Comparison of ENCODE assay signal across 14 cellular contexts in genomic region chr7:123798527-123799188, GRCh38. TPM values are rescaled to one million over a fixed set of nuclear protein-coding genes. Genes with fewer than 3 reads are reported as not detected.
DNase-seq lines count a peak whose midpoint lies in the region; ATAC-seq, FAIRE-seq and TF ChIP-seq lines count a peak whose summit lies in the region.
"Had no signal": no experiment of that assay in that cellular context is flagged by ENCODE, and none has a peak within 500 bp of the region (broad histone marks: within the 10 kb centered on the region; RNA-seq: fewer than 3 reads in every experiment).

No MANE protein-coding gene starts in this region.

- H2BK120ac ChIP-seq in IMR-90 (ENCODE audit: low read depth, low read length) = no peak overlapping the region

- H3K79me2 ChIP-seq in HepG2 (ENCODE audit: insufficient read depth, low read length) = no peaks in the 10 kb centered on the region

- no peak overlapping the region for H2AK9ac ChIP-seq in IMR-90 (replicated peaks; ENCODE audit: low read depth, low read length, poor library complexity)

- H3K9ac ChIP-seq in IMR-90 (ENCODE audit: low read depth, low read length) (no peak overlapping the region), HepG2 (ENCODE audit: insufficient read depth, low read depth, low read length) (no peak overlapping the region)

- no peaks in the 10 kb centered on the region; the same call in 1 of the 2 replicates for H3K9me1 ChIP-seq in IMR-90 (ENCODE audit: insufficient read depth, low read length)

- H3K14ac ChIP-seq in IMR-90 (replicated peaks; ENCODE audit: low read depth, low read length) = no peak overlapping the region

- H3K27me3 ChIP-seq in IMR-90 (ENCODE audit: control insufficient read depth, insufficient read depth, low read length) (no peaks in the 10 kb centered on the region), HepG2 (ENCODE audit: control insufficient read depth in 1 of 2, insufficient read depth in 2 of 2, low read length in 2 of 2) (no peaks in the 10 kb centered on the region), small intestine (ENCODE audit: control insufficient read depth in 2 of 2, insufficient read depth in 2 of 2, low read length in 2 of 2) (no peaks in the 10 kb centered on the region)
- H3K27me3 ChIP-seq: esophagus muscularis mucosa, right atrium auricular region, SJSA1 had no signal

- FAIRE-seq in HepG2 (lab: Jason Lieb, UNC) (no peak), small intestine (lab: Jason Lieb, UNC) (no peak)

- H4K8ac ChIP-seq in IMR-90 (ENCODE audit: low read depth in 2 of 2, low read length in 2 of 2) = no peak overlapping the region

- dilution Hi-C loops in IMR-90 (cut with HindIII; ENCODE audit: low sequenced_read_pairs, unreplicated experiment) = no loop called here

- H3K36me3 ChIP-seq in IMR-90 (ENCODE audit: control insufficient read depth, insufficient read depth, low read length) = no peaks in the 10 kb centered on the region
- H3K36me3 ChIP-seq in HepG2 (replicated peaks in 1 of 2; ENCODE audit: control insufficient read depth in 1 of 2, insufficient read depth in 2 of 2, low read length in 2 of 2) = no peaks in the 10 kb centered on the region
- no peaks in the 10 kb centered on the region for H3K36me3 ChIP-seq in small intestine (ENCODE audit: control insufficient read depth in 2 of 2, insufficient read depth in 2 of 2, low read length in 2 of 2)
- H3K36me3 ChIP-seq: esophagus muscularis mucosa, right atrium auricular region, SJSA1 had no signal

- in situ Hi-C loops in IMR-90 (cut with MboI; ENCODE audit: low sequenced_read_pairs) = no loop called here
- in situ Hi-C loops in HepG2 (cut with HindIII; ENCODE audit: extremely low pct_ligation_motif_present, low pct_unique_long_range_greater_than_20kb) = no loop called here

- H3K4ac ChIP-seq in IMR-90 (ENCODE audit: low read depth, low read length) = no peak overlapping the region

- TF ChIP-seq POLR2A in IMR-90 (IDR thresholded peaks at IDR 0.05; ENCODE audit: low read depth, low read length) = no peak
- no peak for TF ChIP-seq POLR2A in HepG2 (IDR thresholded peaks at IDR 0.05; ENCODE audit: insufficient read depth in 1 of 2, low read depth in 2 of 2, low read length in 2 of 2)

- no peak overlapping the region; the same call in 1 of the 2 replicates for H3K18ac ChIP-seq in IMR-90 (ENCODE audit: low read depth, low read length)

- peaks cover 2% of the 10 kb centered on the region; the same call in 1 of the 2 replicates for H3K4me1 ChIP-seq in IMR-90 (ENCODE audit: control insufficient read depth, insufficient read depth, low read length)
- H3K4me1 ChIP-seq in HepG2 (ENCODE audit: insufficient read depth, low read length) = peaks cover 40% of the 10 kb centered on the region
- H3K4me1 ChIP-seq in small intestine (ENCODE audit: control insufficient read depth in 2 of 2, insufficient read depth in 1 of 2, low read depth in 1 of 2, low read length in 1 of 2) = peaks cover 0 to 3% of the 10 kb centered on the region in 2 donors
- H3K4me1 ChIP-seq: SJSA1 had no signal

- no peak overlapping the region for H2BK15ac ChIP-seq in IMR-90 (ENCODE audit: low read depth, low read length)

- no peak overlapping the region for H3K27ac ChIP-seq in IMR-90 (ENCODE audit: insufficient read depth, low read length)
- no peak overlapping the region for H3K27ac ChIP-seq in HepG2 (ENCODE audit: extremely low read length, insufficient read depth, low read length)
- H3K27ac ChIP-seq in small intestine (ENCODE audit: low read depth in 1 of 2, low read length in 1 of 2) = no peak overlapping the region
- H3K27ac ChIP-seq: esophagus muscularis mucosa, right atrium auricular region, SJSA1 had no signal

- no peak for TF ChIP-seq EP300 in HepG2 (IDR thresholded peaks at IDR 0.05; ENCODE audit: low read depth in 2 of 2, low read length in 2 of 2)
- no peak for TF ChIP-seq EP300 in HepG2 (CRISPR knock-in tag; IDR thresholded peaks at IDR 0.05; ENCODE audit: borderline replicate concordance)

- BruUV-seq in IMR-90 (replicated peaks; lab: Mats Ljungman, UMichigan) = no TSS peak
- BruUV-seq in HepG2 (replicated peaks; lab: Mats Ljungman, UMichigan) = no TSS peak

- ATAC-seq in IMR-90 (ENCODE audit: low read depth) = no peak
- peak; percentile 20 for ATAC-seq in WTC11
- peak; percentile 47 for ATAC-seq in HepG2
- no peak for ATAC-seq in HG03354 (IDR thresholded peaks at IDR 0.05; ENCODE audit: poor library complexity, severe bottlenecking, unreplicated experiment)

- no peak overlapping the region for H3K23ac ChIP-seq in IMR-90 (ENCODE audit: low read depth, low read length)

- DNase-seq in IMR-90 (no peak), WTC11 (ENCODE audit: low spot score) (no peak), HepG2 (ENCODE audit: low spot score) (no peak), small intestine (peak; percentile 31), EL (no peak), NCI-H2107 treated with DMSO at 0.1 percent for 48 hours (lab: John Stamatoyannopoulos, UW; ENCODE audit: unreplicated experiment) (no peak)
- DNase-seq: cerebellar nuclear complex had no signal

- TF ChIP-seq RAD21 in IMR-90 (IDR thresholded peaks at IDR 0.05; ENCODE audit: low read length) (no peak), HepG2 (CRISPR knock-in tag; IDR thresholded peaks at IDR 0.05) (no peak)

- CTCF ChIA-PET in IMR-90 (lab: Yijun Ruan, JAX) = interaction anchor here (0.6 to 1.5 kb wide), 3 partner anchors 32 to 103 kb away, joined by 3 to 5 read pairs (median 3); no protein-coding TSS in a partner anchor
- CTCF ChIA-PET in WTC11 (lab: Charles Lee) = interaction anchor here (0.6 to 4.7 kb wide), 12 partner anchors 8 to 174 kb away, joined by 3 to 41 read pairs (median 4); partner anchors contain the start of gene WASL
- CTCF ChIA-PET in HepG2 (lab: Yijun Ruan, JAX; ENCODE audit: low intra/inter-chr PET ratio, low total read pairs) = interaction anchor here (2.4 kb wide), 1 partner anchor 67 kb away, joined by 16 read pairs; no protein-coding TSS in a partner anchor

- WGBS in IMR-90 (ENCODE audit: extremely low coverage in 2 of 2, insufficient read length in 1 of 2), 2 experiments = no CpG with 5 or more reads among the region's 6 CpGs
- WGBS in HepG2 (ENCODE audit: low lambda C conversion rate) = 9% methylated on average over 6 of the region's 6 CpGs
- 16 to 62% (median 24%) methylated on average over 6 of the region's 6 CpGs for WGBS in small intestine, 3 donors

- peak overlapping the region; percentile 75 for H3K27ac Mint-ChIP-seq in WTC11
- H3K27ac Mint-ChIP-seq: activated naive CD4-positive, alpha-beta T cell treated with anti-CD3 and anti-CD28 coated beads, Interleukin-2, amount 50 U/mL, for 24 hours; CD4-positive, alpha-beta memory T cell; HFFc6 had no signal

- POLR2A ChIA-PET in IMR-90 (lab: Charles Lee; ENCODE audit: unreplicated experiment) = no interaction called here
- POLR2A ChIA-PET in WTC11 (lab: Charles Lee) = interaction anchor here (1.0 kb wide), 1 partner anchor 50 kb away, joined by 4 read pairs; the partner anchor contains the start of gene WASL
- POLR2A ChIA-PET in HepG2 (lab: Yijun Ruan, JAX) = interaction anchor here (2.3 kb wide), 1 partner anchor 50 kb away, joined by 13 read pairs; the partner anchor contains the start of gene WASL

- no peak overlapping the region for H2BK20ac ChIP-seq in IMR-90 (ENCODE audit: low read depth, low read length)

- H4K5ac ChIP-seq in IMR-90 (ENCODE audit: low read depth, low read length) = no peak overlapping the region

- H3K79me1 ChIP-seq in IMR-90 (ENCODE audit: low read depth in 1 of 2, low read length in 2 of 2) = no peaks in the 10 kb centered on the region

- H3K4me2 ChIP-seq in IMR-90 (ENCODE audit: low read depth, low read length) (0 out of 2 replicates have a peak overlapping the region, but pooled peaks have one; percentile 23), HepG2 (ENCODE audit: low read depth, low read length) (peak overlapping the region; percentile 25; the same call in 1 of the 2 replicates)

- H3K9me3 ChIP-seq in IMR-90 (ENCODE audit: control insufficient read depth, insufficient read depth, low read length) (no peaks in the 10 kb centered on the region), HepG2 (ENCODE audit: low read length) (no peaks in the 10 kb centered on the region), small intestine (ENCODE audit: control insufficient read depth, low read depth) (no peaks in the 10 kb centered on the region)
- H3K9me3 ChIP-seq: esophagus muscularis mucosa, right atrium auricular region, SJSA1 had no signal

- peaks cover 10% of the 10 kb centered on the region for H3K36me3 Mint-ChIP-seq in WTC11
- H3K36me3 Mint-ChIP-seq: activated naive CD4-positive, alpha-beta T cell treated with anti-CD3 and anti-CD28 coated beads, Interleukin-2, amount 50 U/mL, for 24 hours; CD4-positive, alpha-beta memory T cell had no signal

- H3K4me1 Mint-ChIP-seq in WTC11 = peaks cover 19% of the 10 kb centered on the region
- H3K4me1 Mint-ChIP-seq: activated naive CD4-positive, alpha-beta T cell treated with anti-CD3 and anti-CD28 coated beads, Interleukin-2, amount 50 U/mL, for 24 hours; CD4-positive, alpha-beta memory T cell had no signal

- H2BK5ac ChIP-seq in IMR-90 (ENCODE audit: low read depth, low read length, poor library complexity, severe bottlenecking) = no peak overlapping the region

- H3K56ac ChIP-seq in IMR-90 (ENCODE audit: extremely low read depth, insufficient read depth, low read length) = no peak overlapping the region

- H3K4me3 ChIP-seq in IMR-90 (ENCODE audit: insufficient read depth, low read depth, low read length) = no peak overlapping the region
- no peak overlapping the region for H3K4me3 ChIP-seq in HepG2 (replicated peaks in 1 of 3; ENCODE audit: insufficient read depth in 1 of 3, low read depth in 2 of 3, low read length in 3 of 3)
- no peak overlapping the region for H3K4me3 ChIP-seq in small intestine (ENCODE audit: low read depth in 1 of 2, low read length in 2 of 2)
- H3K4me3 ChIP-seq: esophagus muscularis mucosa, right atrium auricular region, SJSA1 had no signal

- peaks cover 25% of the 10 kb centered on the region for H3K9me3 Mint-ChIP-seq in WTC11
- H3K9me3 Mint-ChIP-seq: activated naive CD4-positive, alpha-beta T cell treated with anti-CD3 and anti-CD28 coated beads, Interleukin-2, amount 50 U/mL, for 24 hours; HFFc6 had no signal

- TF ChIP-seq CTCF in IMR-90 (conservative IDR thresholded peaks at IDR 0.05; ENCODE audit: low read depth, low read length) (no peak), WTC11 (IDR thresholded peaks at IDR 0.05) (no peak), HepG2 (CRISPR knock-in tag; IDR thresholded peaks at IDR 0.05) (no peak)

- H4K91ac ChIP-seq in IMR-90 (ENCODE audit: insufficient read depth, low read depth, low read length) = no peak overlapping the region

- H4K20me1 ChIP-seq in IMR-90 (ENCODE audit: insufficient read depth, low read length) = no peaks in the 10 kb centered on the region
- no peaks in the 10 kb centered on the region for H4K20me1 ChIP-seq in HepG2 (ENCODE audit: insufficient read depth, low read length)

- H3K27me3 Mint-ChIP-seq in WTC11 (ENCODE audit: low read depth) = no peaks in the 10 kb centered on the region
- H3K27me3 Mint-ChIP-seq: activated naive CD4-positive, alpha-beta T cell treated with anti-CD3 and anti-CD28 coated beads, Interleukin-2, amount 50 U/mL, for 24 hours had no signal

- no peak overlapping the region for H2AK5ac ChIP-seq in IMR-90 (ENCODE audit: low read depth, low read length)

- H2AFZ ChIP-seq in IMR-90 (replicated peaks; ENCODE audit: low read length, poor library complexity) (no peak overlapping the region), HepG2 (ENCODE audit: low read length) (no peak overlapping the region)

- H3K4me3 Mint-ChIP-seq in WTC11 = no peak overlapping the region
- H3K4me3 Mint-ChIP-seq: activated naive CD4-positive, alpha-beta T cell treated with anti-CD3 and anti-CD28 coated beads, Interleukin-2, amount 50 U/mL, for 24 hours; CD4-positive, alpha-beta memory T cell; HFFc6 had no signal

- intact Hi-C loops in IMR-90 (cut with micrococcal nuclease) (loop anchor here (2.0 to 10.0 kb wide), 5 partner anchors 46 to 1056 kb away; no protein-coding TSS in a partner anchor), HepG2 (cut with micrococcal nuclease; ENCODE audit: unreplicated experiment) (loop anchor here (1.0 to 5.0 kb wide), 5 partner anchors 52 to 166 kb away; no protein-coding TSS in a partner anchor)

RNA-seq across cellular contexts. Expression of gene HYAL4, which starts 46.3 kb away (rescaled TPM):
- total RNA-seq in IMR-90 (2012; rRNA removed) (not detected in 2 replicates), WTC11 (2021) (not detected in 3 replicates), HepG2 (2016; rRNA removed; fragmentation: Illumina TruSeq; extraction: Trizol) (not detected in 2 replicates)
- polyA plus RNA-seq in IMR-90 (2012; rRNA removed) (not detected in 2 replicates), HepG2 (2011; rRNA removed) (not detected in 2 replicates), small intestine (not detected)
- polyA plus RNA-seq in IMR-90 (2012; cell fraction: cytosol; rRNA removed) = not detected in 2 replicates
- polyA plus RNA-seq in IMR-90 (2012; cell fraction: nucleus; rRNA removed; ENCODE audit: low replicate concordance) = not detected in 2 replicates
- total RNA-seq in HepG2 (2016; cell fraction: cytosol; rRNA removed; fragmentation: Illumina TruSeq; extraction: Trizol; ENCODE audit: low read depth) = not detected in 2 replicates
- total RNA-seq in HepG2 (2016; cell fraction: insoluble cytoplasmic fraction; rRNA removed; fragmentation: Illumina TruSeq; extraction: Trizol) = not detected in 2 replicates
- not detected in 2 replicates for total RNA-seq in HepG2 (2016; cell fraction: membrane; rRNA removed; fragmentation: Illumina TruSeq; extraction: Trizol)
- total RNA-seq in HepG2 (2016; cell fraction: nucleus; rRNA removed; fragmentation: Illumina TruSeq; extraction: Trizol) = not detected in 2 replicates
- not detected in 2 replicates for polyA plus RNA-seq in HepG2 (2011; cell fraction: cytosol; rRNA removed)
- not detected in 2 replicates for polyA plus RNA-seq in HepG2 (2011; cell fraction: nucleus; rRNA removed)
- not detected in 2 replicates for polyA plus RNA-seq in HepG2 (2012)
- polyA plus RNA-seq in HepG2 (2016; cell fraction: cytosol; fragmentation: Illumina TruSeq; extraction: Trizol; ENCODE audit: low read depth) = not detected in 2 replicates
- polyA plus RNA-seq in HepG2 (2016; cell fraction: insoluble cytoplasmic fraction; fragmentation: Illumina TruSeq; extraction: Trizol; ENCODE audit: low read depth) = not detected in 2 replicates
- not detected in 2 replicates for polyA plus RNA-seq in HepG2 (2016; cell fraction: membrane; fragmentation: Illumina TruSeq; extraction: Trizol; ENCODE audit: low read depth)
- not detected in 2 replicates for polyA plus RNA-seq in HepG2 (2016; cell fraction: nucleus; fragmentation: Illumina TruSeq; extraction: Trizol; ENCODE audit: insufficient read depth, low read depth)
- 0.26 TPM in 1 of 2 replicates, not detected in the other for polyA minus RNA-seq in HepG2 (2011; rRNA and poly(A)+ RNA removed; ENCODE audit: low replicate concordance)
- polyA minus RNA-seq in HepG2 (2011; cell fraction: cytosol; rRNA and poly(A)+ RNA removed) = not detected in 2 replicates
- polyA minus RNA-seq in HepG2 (2011; cell fraction: nucleus; rRNA and poly(A)+ RNA removed) = not detected in 2 replicates
- total RNA-seq: CD4-positive, alpha-beta memory T cell; esophagus muscularis mucosa; HFFc6; SJSA1 had no signal
- polyA plus RNA-seq: CD4-positive, alpha-beta memory T cell had no signal

RNA-seq across cellular contexts. Expression of gene WASL, which starts 49.9 kb away (rescaled TPM):
- total RNA-seq in IMR-90 (2012; rRNA removed) (2.3 and 5.3 TPM in 2 replicates), WTC11 (2021) (29.9 to 34.4 TPM (median 30.0 TPM) in 3 replicates), HepG2 (2016; rRNA removed; fragmentation: Illumina TruSeq; extraction: Trizol) (12.8 and 18.7 TPM in 2 replicates)
- polyA plus RNA-seq in IMR-90 (2012; rRNA removed) (7.4 and 7.9 TPM in 2 replicates), HepG2 (2011; rRNA removed) (7.4 and 7.9 TPM in 2 replicates), small intestine (10 to 100 TPM; 26.8 to 39.6 (median 33.0) TPM)
- polyA plus RNA-seq in IMR-90 (2012; cell fraction: cytosol; rRNA removed) = 2.1 and 5.6 TPM in 2 replicates
- 3.5 and 7.3 TPM in 2 replicates for polyA plus RNA-seq in IMR-90 (2012; cell fraction: nucleus; rRNA removed; ENCODE audit: low replicate concordance)
- total RNA-seq in HepG2 (2016; cell fraction: cytosol; rRNA removed; fragmentation: Illumina TruSeq; extraction: Trizol; ENCODE audit: low read depth) = 3.0 and 3.2 TPM in 2 replicates
- 13.0 and 16.0 TPM in 2 replicates for total RNA-seq in HepG2 (2016; cell fraction: insoluble cytoplasmic fraction; rRNA removed; fragmentation: Illumina TruSeq; extraction: Trizol)
- 15.3 and 16.6 TPM in 2 replicates for total RNA-seq in HepG2 (2016; cell fraction: membrane; rRNA removed; fragmentation: Illumina TruSeq; extraction: Trizol)
- total RNA-seq in HepG2 (2016; cell fraction: nucleus; rRNA removed; fragmentation: Illumina TruSeq; extraction: Trizol) = 19.0 and 19.2 TPM in 2 replicates
- polyA plus RNA-seq in HepG2 (2011; cell fraction: cytosol; rRNA removed) = 3.5 and 5.6 TPM in 2 replicates
- polyA plus RNA-seq in HepG2 (2011; cell fraction: nucleus; rRNA removed) = 5.9 and 6.1 TPM in 2 replicates
- polyA plus RNA-seq in HepG2 (2012) = 16.9 and 18.9 TPM in 2 replicates
- polyA plus RNA-seq in HepG2 (2016; cell fraction: cytosol; fragmentation: Illumina TruSeq; extraction: Trizol; ENCODE audit: low read depth) = 1.6 and 2.1 TPM in 2 replicates
- polyA plus RNA-seq in HepG2 (2016; cell fraction: insoluble cytoplasmic fraction; fragmentation: Illumina TruSeq; extraction: Trizol; ENCODE audit: low read depth) = 22.0 and 25.2 TPM in 2 replicates
- polyA plus RNA-seq in HepG2 (2016; cell fraction: membrane; fragmentation: Illumina TruSeq; extraction: Trizol; ENCODE audit: low read depth) = 10.0 and 10.9 TPM in 2 replicates
- polyA plus RNA-seq in HepG2 (2016; cell fraction: nucleus; fragmentation: Illumina TruSeq; extraction: Trizol; ENCODE audit: insufficient read depth, low read depth) = 14.1 and 14.5 TPM in 2 replicates
- polyA minus RNA-seq in HepG2 (2011; rRNA and poly(A)+ RNA removed; ENCODE audit: low replicate concordance) = 5.6 and 8.7 TPM in 2 replicates
- polyA minus RNA-seq in HepG2 (2011; cell fraction: cytosol; rRNA and poly(A)+ RNA removed) = 6.8 and 9.4 TPM in 2 replicates
- 30.8 and 37.2 TPM in 2 replicates for polyA minus RNA-seq in HepG2 (2011; cell fraction: nucleus; rRNA and poly(A)+ RNA removed)

Comparison
In these comparisons a context has a peak if more than half of its experiments do, and no peak if none do; other contexts are left out.
1. ATAC-seq: peak in WTC11 (single experiment) and HepG2 (single experiment); none in IMR-90 (single experiment) and HG03354 (single experiment).